17 cellular contexts compared by ENCODE assay signal in the genomic region with DNA sequence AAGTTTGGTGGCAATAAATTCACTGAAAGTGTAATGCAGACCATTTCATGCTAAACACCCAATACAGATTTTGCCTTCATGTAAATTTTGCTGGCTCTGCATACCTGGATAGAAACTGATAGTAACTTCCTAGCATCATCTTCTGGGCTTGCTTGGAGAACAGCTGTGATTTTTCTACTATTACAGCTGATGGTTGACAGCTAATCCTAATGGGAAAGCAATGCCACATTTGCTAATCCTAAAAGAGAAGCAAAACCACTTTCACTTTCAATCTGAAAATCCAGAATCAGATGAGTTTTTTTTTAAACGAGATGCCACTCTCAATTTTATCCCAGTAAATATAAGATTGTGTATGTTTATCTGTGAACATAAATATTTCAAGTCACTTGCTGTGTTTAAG.
DNase-seq lines count a peak whose midpoint lies in the region; ATAC-seq, FAIRE-seq and TF ChIP-seq lines count a peak whose summit lies in the region.
"Had no signal": no experiment of that assay in that cellular context is flagged by ENCODE, and none has a peak within 500 bp of the region (broad histone marks: within the 10 kb centered on the region; RNA-seq: fewer than 3 reads in every experiment).

No MANE protein-coding gene starts in this region.

- BruUV-seq in PC-9 (replicated peaks; lab: Mats Ljungman, UMichigan), result no TSS peak

- H3K4me3 ChIP-seq in PC-9 (no peak overlapping the region), right lobe of liver (peak overlapping the region; percentile 4 to 33 (median 21)), lower lobe of right lung (no peak overlapping the region)
- H3K4me3 ChIP-seq: BLaER1, K562 had no signal

- H4K20me1 ChIP-seq in PC-9 (ENCODE audit: insufficient read depth), result no peaks in the 10 kb centered on the region
- H4K20me1 ChIP-seq: BLaER1 had no signal

- POLR2A ChIA-PET in PC-9 (lab: Charles Lee; ENCODE audit: unreplicated experiment), result no interaction called here

- H3K4me1 ChIP-seq in PC-9 (replicated peaks; ENCODE audit: insufficient read depth), result no peaks in the 10 kb centered on the region
- no peaks in the 10 kb centered on the region for H3K4me1 ChIP-seq in right lobe of liver
- H3K4me1 ChIP-seq in lower lobe of right lung, result no peaks in the 10 kb centered on the region
- H3K4me1 ChIP-seq: BLaER1 had no signal

- in situ Hi-C loops in ACHN (cut with HindIII; ENCODE audit: low pct_ligation_motif_present, low pct_unique_long_range_greater_than_20kb, low sequenced_read_pairs), result no loop called here

- no peaks in the 10 kb centered on the region for H3K27me3 ChIP-seq in PC-9 (ENCODE audit: insufficient read depth, low read depth)
- H3K27me3 ChIP-seq in right lobe of liver, result no peaks in the 10 kb centered on the region
- no peaks in the 10 kb centered on the region for H3K27me3 ChIP-seq in lower lobe of right lung (ENCODE audit: low read depth)
- H3K27me3 ChIP-seq: BLaER1 had no signal

- CTCF ChIA-PET in PC-9 (lab: Charles Lee), result no interaction called here

- no peak for FAIRE-seq in HTR-8/SVneo (lab: Jason Lieb, UNC)
- FAIRE-seq: GM12892, K562 had no signal

- 0 out of 2 replicates have a peak overlapping the region, but pooled peaks have one; percentile 6 for H3K4me2 ChIP-seq in PC-9
- H3K4me2 ChIP-seq: BLaER1 had no signal

- ATAC-seq in right lobe of liver (peak; percentile 56 to 89 (median 66)), lower lobe of right lung (no peak), HG02884 (IDR thresholded peaks at IDR 0.05; ENCODE audit: unreplicated experiment) (no peak)
- ATAC-seq: K562, Right ventricle myocardium inferior had no signal

- WGBS in right lobe of liver (ENCODE audit: insufficient coverage, low coverage, low lambda C conversion rate, missing lambda C conversion rate), result 3% methylated on average over 1 of the region's 1 CpG

- TF ChIP-seq CTCF in PC-9 (conservative IDR thresholded peaks at IDR 0.05), result no peak
- TF ChIP-seq CTCF in right lobe of liver (IDR thresholded peaks at IDR 0.05), result no peak
- TF ChIP-seq CTCF in lower lobe of right lung (IDR thresholded peaks at IDR 0.05), result no peak

- no peaks in the 10 kb centered on the region for H3K9me2 ChIP-seq in PC-9 (ENCODE audit: insufficient read depth)

- H3K36me3 ChIP-seq in PC-9 (ENCODE audit: low read depth), result no peaks in the 10 kb centered on the region
- no peaks in the 10 kb centered on the region for H3K36me3 ChIP-seq in right lobe of liver
- H3K36me3 ChIP-seq in lower lobe of right lung, result no peaks in the 10 kb centered on the region
- H3K36me3 ChIP-seq: BLaER1 had no signal

- H3K9me3 ChIP-seq in PC-9 (ENCODE audit: insufficient read depth, low read depth), result no peaks in the 10 kb centered on the region
- no peaks in the 10 kb centered on the region for H3K9me3 ChIP-seq in right lobe of liver
- H3K9me3 ChIP-seq in lower lobe of right lung, result no peaks in the 10 kb centered on the region
- H3K9me3 ChIP-seq: BLaER1 had no signal

- H3F3A ChIP-seq in PC-9 (ENCODE audit: insufficient read depth, low read depth), result no peaks in the 10 kb centered on the region

- intact Hi-C loops in PC-9 (cut with micrococcal nuclease; ENCODE audit: unreplicated experiment) (no loop called here), right lobe of liver (cut with DNase I) (no loop called here), lower lobe of right lung (cut with DNase I) (no loop called here)

- H3K79me2 ChIP-seq in PC-9 (ENCODE audit: low read depth), result no peaks in the 10 kb centered on the region

- H2AFZ ChIP-seq in PC-9, result no peak overlapping the region

- no peak overlapping the region for H3K27ac ChIP-seq in PC-9
- no peak overlapping the region for H3K27ac ChIP-seq in right lobe of liver
- H3K27ac ChIP-seq in lower lobe of right lung, result no peak overlapping the region
- H3K27ac ChIP-seq: BLaER1 had no signal

- DNase-seq in ACHN (peak; percentile 14), HTR-8/SVneo (ENCODE audit: insufficient read length, low spot score) (peak; percentile 1), PC-9 (no peak), right lobe of liver (no peak), lower lobe of right lung (no peak), COLO829 (ENCODE audit: low spot score) (no peak)
- DNase-seq: CD8-positive, alpha-beta memory T cell; GOT3; NCI-H1092; NCI-H226; NCI-H524 treated with DMSO at 0.1 percent for 48 hours; NK-92 treated with Interleukin-12 subunit alpha and Interleukin-12 subunit beta, amount 100 ng/mL, for 24 hours had no signal

- no peak for TF ChIP-seq POLR2A in right lobe of liver (IDR thresholded peaks at IDR 0.05)

Comparison
In these comparisons a context has a peak if more than half of its experiments do, and no peak if none do; other contexts are left out.
1. DNase-seq: peak in ACHN (single experiment) and HTR-8/SVneo (single experiment); none in PC-9 (0 of 2), right lobe of liver (0 of 3), lower lobe of right lung (single experiment) and COLO829 (single experiment).
2. H3K4me3 ChIP-seq: peak in right lobe of liver (3 of 3); none in PC-9 (single experiment) and lower lobe of right lung (single experiment).
3. ATAC-seq: peak in right lobe of liver (4 of 4); none in lower lobe of right lung (0 of 2) and HG02884 (single experiment).